Comparison of ENCODE assay signal across 9 cellular contexts in genomic region chr9:68704498-68704803, GRCh38. TPM values are rescaled to one million over a fixed set of nuclear protein-coding genes. Genes with fewer than 3 reads are reported as not detected.
DNase-seq lines count a peak whose midpoint lies in the region; ATAC-seq, FAIRE-seq and TF ChIP-seq lines count a peak whose summit lies in the region.
"Had no signal": no experiment of that assay in that cellular context is flagged by ENCODE, and none has a peak within 500 bp of the region (broad histone marks: within the 10 kb centered on the region; RNA-seq: fewer than 3 reads in every experiment).

No MANE protein-coding gene starts in this region.

- H3K4me2 ChIP-seq in KMS-11, result peak overlapping the region; percentile 74

- H2AFZ ChIP-seq in KMS-11 (ENCODE audit: low read depth) (peak overlapping the region; percentile 97), neuron (ENCODE audit: low read depth, low read length) (peak overlapping the region; percentile 98)

- no peak for FAIRE-seq in frontal cortex (lab: Jason Lieb, UNC)

- H3K4me1 ChIP-seq in CD4-positive, CD25-positive, alpha-beta regulatory T cell (ENCODE audit: control insufficient read depth, insufficient read depth, low read length, poor library complexity, severe bottlenecking), result peaks cover 11% of the 10 kb centered on the region
- H3K4me1 ChIP-seq in KMS-11 (ENCODE audit: low read depth, poor library complexity, severe bottlenecking), result peaks cover 42% of the 10 kb centered on the region
- no peaks in the 10 kb centered on the region for H3K4me1 ChIP-seq in endodermal cell (ENCODE audit: control insufficient read depth, insufficient read depth, low read length)
- H3K4me1 ChIP-seq in neuron (ENCODE audit: insufficient read depth, low read length), result peaks cover 21% of the 10 kb centered on the region

- TF ChIP-seq CTCF in KMS-11 (conservative IDR thresholded peaks at IDR 0.05; ENCODE audit: low read depth, low read length), result no peak
- TF ChIP-seq CTCF in endodermal cell (conservative IDR thresholded peaks at IDR 0.05), result no peak

- H3K27ac Mint-ChIP-seq in CD4-positive, CD25-positive, alpha-beta regulatory T cell, result no peak overlapping the region
- peak overlapping the region; percentile 2 for H3K27ac Mint-ChIP-seq in endodermal cell

- peaks cover 81% of the 10 kb centered on the region for H3K27me3 Mint-ChIP-seq in CD4-positive, CD25-positive, alpha-beta regulatory T cell
- peaks cover 74% of the 10 kb centered on the region for H3K27me3 Mint-ChIP-seq in endodermal cell (ENCODE audit: insufficient read depth)

- no peak for ATAC-seq in CD4-positive, CD25-positive, alpha-beta regulatory T cell (ENCODE audit: low read depth in 2 of 2)
- ATAC-seq in HG03442 (IDR thresholded peaks at IDR 0.05; ENCODE audit: unreplicated experiment), result no peak

- no peaks in the 10 kb centered on the region for H3K36me3 Mint-ChIP-seq in CD4-positive, CD25-positive, alpha-beta regulatory T cell
- H3K36me3 Mint-ChIP-seq in endodermal cell (ENCODE audit: low read depth), result peaks cover 3% of the 10 kb centered on the region

- H4K20me1 ChIP-seq in KMS-11 (ENCODE audit: insufficient read depth), result no peaks in the 10 kb centered on the region

- H3K9ac ChIP-seq in KMS-11 (peak overlapping the region; percentile 48; the same call in 1 of the 2 replicates), endodermal cell (ENCODE audit: extremely low read depth, low read length, poor library complexity, severe bottlenecking) (peak overlapping the region; percentile 32)

- no peaks in the 10 kb centered on the region; the same call in 1 of the 2 replicates for H3K79me2 ChIP-seq in KMS-11 (ENCODE audit: insufficient read depth, low read depth)

- H3K36me3 ChIP-seq in CD4-positive, CD25-positive, alpha-beta regulatory T cell (ENCODE audit: control insufficient read depth, insufficient read depth, low read length), result no peaks in the 10 kb centered on the region
- no peaks in the 10 kb centered on the region for H3K36me3 ChIP-seq in KMS-11 (ENCODE audit: insufficient read depth)
- H3K36me3 ChIP-seq in endodermal cell (ENCODE audit: control insufficient read depth, insufficient read depth, low read length), result no peaks in the 10 kb centered on the region
- H3K36me3 ChIP-seq in neuron (ENCODE audit: insufficient read depth, low read length), result no peaks in the 10 kb centered on the region

- peak overlapping the region; percentile 40 to 85 (median 68) for H3K4me3 Mint-ChIP-seq in CD4-positive, CD25-positive, alpha-beta regulatory T cell
- peak overlapping the region; percentile 78 for H3K4me3 Mint-ChIP-seq in endodermal cell

- no peak overlapping the region for H3K4me3 ChIP-seq in CD4-positive, CD25-positive, alpha-beta regulatory T cell (ENCODE audit: low read depth, low read length)
- H3K4me3 ChIP-seq in KMS-11 (IDR thresholded peaks at IDR 0.05; ENCODE audit: insufficient read depth, low read depth, low read length), result no peak overlapping the region
- H3K4me3 ChIP-seq in endodermal cell (ENCODE audit: low read length), result peak overlapping the region; percentile 85
- H3K4me3 ChIP-seq in neuron (ENCODE audit: low read length), result peak overlapping the region; percentile 73

- no peak for DNase-seq in CD4-positive, CD25-positive, alpha-beta regulatory T cell
- DNase-seq in endodermal cell (no peak), NCI-H2196 (lab: John Stamatoyannopoulos, UW; ENCODE audit: unreplicated experiment) (no peak), frontal cortex (ENCODE audit: low spot score in 2 of 2) (no peak)
- no peak for DNase-seq in NK-92 treated with Interleukin-12 subunit alpha and Interleukin-12 subunit beta, amount 100 ng/mL, for 24 hours (lab: John Stamatoyannopoulos, UW)
- DNase-seq: SHP77 treated with DMSO at 0.1 percent for 48 hours had no signal

- H3K9me3 ChIP-seq in CD4-positive, CD25-positive, alpha-beta regulatory T cell (ENCODE audit: control insufficient read depth in 2 of 2, low read length in 2 of 2), result no peaks in the 10 kb centered on the region
- no peaks in the 10 kb centered on the region for H3K9me3 ChIP-seq in endodermal cell (ENCODE audit: control insufficient read depth, low read length)
- no peaks in the 10 kb centered on the region for H3K9me3 ChIP-seq in neuron (ENCODE audit: low read length)

- H3K9me3 Mint-ChIP-seq in CD4-positive, CD25-positive, alpha-beta regulatory T cell, result peaks cover 0 to 5% (median 0%) of the 10 kb centered on the region in 7 donors
- no peaks in the 10 kb centered on the region for H3K9me3 Mint-ChIP-seq in endodermal cell

- H3K4me1 Mint-ChIP-seq in CD4-positive, CD25-positive, alpha-beta regulatory T cell, result peaks cover 0 to 21% (median 15%) of the 10 kb centered on the region in 4 donors
- H3K4me1 Mint-ChIP-seq in endodermal cell, result peaks cover 24% of the 10 kb centered on the region

- peaks cover 42% of the 10 kb centered on the region for H3K27me3 ChIP-seq in CD4-positive, CD25-positive, alpha-beta regulatory T cell (ENCODE audit: control insufficient read depth, insufficient read depth, low read length)
- H3K27me3 ChIP-seq in KMS-11 (ENCODE audit: insufficient read depth, low read depth), result no peaks in the 10 kb centered on the region
- peaks cover 41% of the 10 kb centered on the region for H3K27me3 ChIP-seq in endodermal cell (ENCODE audit: control insufficient read depth, insufficient read depth, low read length, poor library complexity, severe bottlenecking)
- no peaks in the 10 kb centered on the region for H3K27me3 ChIP-seq in neuron (ENCODE audit: insufficient read depth, low read length)

- 8 to 22% methylated on average over 3 to 10 of the region's 10 CpGs for WGBS in endodermal cell (ENCODE audit: insufficient coverage in 1 of 2, insufficient read length in 1 of 2), 2 experiments

- no peak overlapping the region for H3K27ac ChIP-seq in CD4-positive, CD25-positive, alpha-beta regulatory T cell (ENCODE audit: insufficient read depth, low read length, poor library complexity, severe bottlenecking)
- H3K27ac ChIP-seq in KMS-11 (peak overlapping the region; percentile 58), endodermal cell (ENCODE audit: low read depth, low read length) (peak overlapping the region; percentile 13)

RNA-seq across cellular contexts. Expression of gene PIP5K1B, which starts 0.6 kb away (rescaled TPM):
- total RNA-seq in CD4-positive, CD25-positive, alpha-beta regulatory T cell, result 0.47 TPM
- polyA plus RNA-seq in CD4-positive, CD25-positive, alpha-beta regulatory T cell, result 1 to 10 TPM in 3 of 4 donors, under 1 TPM in 1; 0.48 to 1.9 (median 1.1) TPM
- total RNA-seq in endodermal cell (10 to 100 TPM in 1 of 2 donors, 1 to 10 TPM in 1; 8.5 to 10.2 TPM), frontal cortex (2.9 TPM)
- polyA plus RNA-seq in endodermal cell (2013, experiment 1 of 2), result 13.3 TPM
- polyA plus RNA-seq in endodermal cell (2013, experiment 2 of 2), result 14.4 TPM

Comparison
In these comparisons a context has a peak if more than half of its experiments do, and no peak if none do; other contexts are left out.
1. H3K4me3 ChIP-seq: peak in endodermal cell (single experiment) and neuron (single experiment); none in CD4-positive, CD25-positive, alpha-beta regulatory T cell (single experiment) and KMS-11 (single experiment).